ENCODE assay signal across 8 cellular contexts in genomic region chr13:109778102-109778542, GRCh38. TPM values are rescaled to one million over a fixed set of nuclear protein-coding genes. Genes with fewer than 3 reads are reported as not detected.
DNase-seq lines count a peak whose midpoint lies in the region; ATAC-seq and TF ChIP-seq lines count a peak whose summit lies in the region.

No MANE protein-coding gene starts in this region.

- POLR2A ChIA-PET in WTC11 (lab: Charles Lee), result no interaction called here

- H3K9ac ChIP-seq in BLaER1, result no peak overlapping the region

- H3K36me3 Mint-ChIP-seq in WTC11 (peaks cover 25% of the 10 kb centered on the region), immature natural killer cell (peaks cover 0 to 11% (median 10%) of the 10 kb centered on the region in 3 donors)

- H3K36me3 ChIP-seq in BLaER1, result peaks cover 74% of the 10 kb centered on the region

- peak overlapping the region; percentile 42; the same call in 1 of the 2 replicates for H3K27ac Mint-ChIP-seq in WTC11
- peak overlapping the region in 2 of 6 donors; percentile 16 to 25 for H3K27ac Mint-ChIP-seq in immature natural killer cell

- peak; percentile 51 for ATAC-seq in HG03432 (IDR thresholded peaks at IDR 0.05; ENCODE audit: unreplicated experiment)
- ATAC-seq in WTC11, result no peak
- ATAC-seq in GM21528 (IDR thresholded peaks at IDR 0.05; ENCODE audit: low FRiP score, unreplicated experiment), result no peak
- ATAC-seq in GM21515 (IDR thresholded peaks at IDR 0.05; ENCODE audit: unreplicated experiment), result no peak

- no peak overlapping the region for H3K4me3 ChIP-seq in BLaER1

- H3K4me1 Mint-ChIP-seq in WTC11 (peaks cover 47% of the 10 kb centered on the region), immature natural killer cell (peaks cover 43 to 47% of the 10 kb centered on the region in 2 donors)

- H3K27me3 Mint-ChIP-seq in WTC11 (ENCODE audit: low read depth) (no peaks in the 10 kb centered on the region), immature natural killer cell (ENCODE audit: low read depth in 3 of 3) (peaks cover 10 to 21% (median 20%) of the 10 kb centered on the region in 3 donors)

- no peak overlapping the region for H3K4me3 Mint-ChIP-seq in WTC11
- H3K4me3 Mint-ChIP-seq in immature natural killer cell, result peak overlapping the region in 4 of 5 donors; percentile 1 to 49 (median 36)

- peaks cover 20% of the 10 kb centered on the region for H3K9me3 ChIP-seq in BLaER1

- H3K9me3 Mint-ChIP-seq in WTC11, result no peaks in the 10 kb centered on the region
- no peaks in the 10 kb centered on the region for H3K9me3 Mint-ChIP-seq in immature natural killer cell

- TF ChIP-seq CTCF in WTC11 (IDR thresholded peaks at IDR 0.05), result no peak

- DNase-seq in WTC11 (ENCODE audit: low spot score), result no peak
- peak in 2 of 3 donors; percentile 18 to 22 for DNase-seq in immature natural killer cell
- DNase-seq in NCI-H187 (lab: John Stamatoyannopoulos, UW), result no peak
- DNase-seq in HUDEP-2 (lab: John Stamatoyannopoulos, UW; ENCODE audit: unreplicated experiment in 76 of 76), result no peak

- H3K4me1 ChIP-seq in BLaER1, result peaks cover 65% of the 10 kb centered on the region

- CTCF ChIA-PET in WTC11 (lab: Charles Lee), result no interaction called here

- H4K20me1 ChIP-seq in BLaER1, result peaks cover 100% of the 10 kb centered on the region

- no peak overlapping the region for H3K27ac ChIP-seq in BLaER1

- H3K4me2 ChIP-seq in BLaER1, result peak overlapping the region; percentile 93

- no peaks in the 10 kb centered on the region for H3K27me3 ChIP-seq in BLaER1

TF ChIP-seq in WTC11, 78 proteins besides CTCF, POLR2A, EP300 and RAD21:
- no peak for TF ChIP-seq AFF4 (CRISPR knock-in tag; IDR thresholded peaks at IDR 0.05; ENCODE audit: borderline replicate concordance)
- TF ChIP-seq GTF2I (CRISPR knock-in tag; conservative IDR thresholded peaks at IDR 0.05), result peak; percentile 85
- TF ChIP-seq ATF1 (CRISPR knock-in tag; IDR thresholded peaks at IDR 0.05), result no peak
- no peak for TF ChIP-seq OVOL2 (CRISPR knock-in tag; IDR thresholded peaks at IDR 0.05; ENCODE audit: borderline replicate concordance)
TF ChIP-seq in WTC11: peak in this region for 1.

RNA-seq across cellular contexts. Expression of gene IRS2, which starts 8.3 kb away (rescaled TPM):
- total RNA-seq in WTC11 (2021), result 17.9 to 20.5 TPM (median 18.6 TPM) in 3 replicates
- 1 to 10 TPM in 2 of 3 donors, under 1 TPM in 1; 0.57 to 2.6 (median 2.5) TPM for polyA plus RNA-seq in immature natural killer cell

Comparison
In these comparisons a context has a peak if more than half of its experiments do, and no peak if none do; other contexts are left out.
1. DNase-seq: peak in immature natural killer cell (2 of 3); none in WTC11 (single experiment), NCI-H187 (0 of 2) and HUDEP-2 (0 of 76).